In the genomic region with DNA sequence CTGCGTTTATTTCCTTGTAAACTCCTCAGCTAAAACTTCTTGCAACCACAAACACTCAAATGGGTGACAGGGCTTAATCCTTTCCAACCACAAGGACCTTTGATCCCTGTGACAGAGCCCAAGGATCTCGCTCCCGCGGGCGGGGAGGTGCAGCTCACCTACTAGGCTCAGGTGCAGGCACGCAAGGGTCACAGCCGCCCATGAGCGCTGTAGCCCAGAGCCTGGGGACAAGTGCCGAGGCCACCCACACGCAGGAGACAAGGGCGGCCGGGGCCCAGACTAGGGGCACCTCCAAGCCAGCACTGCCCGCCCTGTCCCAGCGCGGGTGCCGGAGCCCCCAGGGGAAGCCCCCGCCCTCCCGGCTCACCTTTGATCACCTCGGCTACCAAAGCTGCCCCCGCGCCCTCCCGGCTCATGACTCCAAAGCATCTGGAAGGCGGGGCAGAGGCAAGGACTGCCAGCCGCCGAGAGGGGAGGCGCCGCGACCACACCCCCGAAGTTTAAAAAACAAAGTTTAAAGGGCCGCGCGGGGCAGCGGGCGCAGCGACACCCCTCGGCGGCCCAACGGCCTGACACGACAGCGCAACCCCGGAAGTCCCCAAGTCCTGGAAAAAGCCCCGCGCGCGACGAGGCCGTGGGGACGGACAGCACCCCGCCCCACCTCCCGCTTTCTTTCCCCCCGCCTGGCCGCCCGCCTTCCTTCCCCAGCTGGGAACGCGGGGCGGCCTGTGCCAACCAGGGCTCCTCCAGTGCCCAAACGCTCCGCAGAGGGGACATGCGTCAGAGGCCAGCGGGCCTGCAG, we compare ENCODE assay signal across 8 cellular contexts. TPM values are rescaled to one million over a fixed set of nuclear protein-coding genes. Genes with fewer than 3 reads are reported as not detected.
A peak's percentile ranks its signal among the peaks of the same experiment; 100 is the strongest.
DNase-seq lines count a peak whose midpoint lies in the region; ATAC-seq, FAIRE-seq and TF ChIP-seq lines count a peak whose summit lies in the region.

No MANE protein-coding gene starts in this region.

- H3K27ac ChIP-seq in RWPE1 (peak overlapping the region; percentile 53), neuronal stem cell (replicated peaks; ENCODE audit: low read length) (no peak overlapping the region), subcutaneous abdominal adipose tissue (ENCODE audit: low read depth, low read length) (peak overlapping the region; percentile 92)

- H4K91ac ChIP-seq in neuronal stem cell (ENCODE audit: low read depth, low read length, poor library complexity): no peak overlapping the region

- peak; percentile 65 for ATAC-seq in GM18870 (IDR thresholded peaks at IDR 0.05; ENCODE audit: unreplicated experiment)
- peak; percentile 85 for ATAC-seq in HG03135 (IDR thresholded peaks at IDR 0.05; ENCODE audit: unreplicated experiment)

- H3K9me3 ChIP-seq in neuronal stem cell (replicated peaks in 1 of 2; ENCODE audit: control insufficient read depth in 2 of 2, insufficient read depth in 1 of 2, low read depth in 1 of 2, low read length in 2 of 2): no peaks in the 10 kb centered on the region
- H3K9me3 ChIP-seq in subcutaneous abdominal adipose tissue (ENCODE audit: control insufficient read depth in 5 of 5, low read length in 5 of 5): no peaks in the 10 kb centered on the region

- no peaks in the 10 kb centered on the region for H3K79me1 ChIP-seq in neuronal stem cell (ENCODE audit: low read depth, low read length)

- FAIRE-seq in frontal cortex (lab: Jason Lieb, UNC): no peak

- peak overlapping the region; percentile 86 for H3K4me3 ChIP-seq in AG10803 (ENCODE audit: low read length)
- peak overlapping the region; percentile 65 to 85 for H3K4me3 ChIP-seq in neuronal stem cell (ENCODE audit: low read length in 2 of 2)
- H3K4me3 ChIP-seq in subcutaneous abdominal adipose tissue (ENCODE audit: low read depth in 1 of 5, low read length in 5 of 5): peak overlapping the region; percentile 71 to 84 (median 80)

- H3K4me2 ChIP-seq in neuronal stem cell (ENCODE audit: insufficient read depth, low read length, poor library complexity, severe bottlenecking): peak overlapping the region; percentile 92

- peak overlapping the region; percentile 34 for H2BK12ac ChIP-seq in neuronal stem cell (ENCODE audit: low read length)

- POLR2A ChIA-PET in RWPE1 (lab: Yijun Ruan, JAX; ENCODE audit: low non-redundant PET): interaction anchor here (0.6 kb wide), 2 partner anchors 114 to 122 kb away, joined by 3 to 4 read pairs; no protein-coding TSS in a partner anchor

- H2AFZ ChIP-seq in neuronal stem cell (ENCODE audit: low read length): peak overlapping the region; percentile 99

- peaks cover 1 to 9% of the 10 kb centered on the region in 2 donors for H3K4me1 ChIP-seq in neuronal stem cell (ENCODE audit: control insufficient read depth in 2 of 2, insufficient read depth in 1 of 2, low read depth in 1 of 2, low read length in 2 of 2)
- peaks cover 0 to 33% (median 16%) of the 10 kb centered on the region in 5 donors for H3K4me1 ChIP-seq in subcutaneous abdominal adipose tissue (ENCODE audit: control insufficient read depth in 5 of 5, insufficient read depth in 5 of 5, low read length in 5 of 5)

- CTCF ChIA-PET in RWPE1 (lab: Yijun Ruan, JAX): interaction anchor here (0.6 to 1.7 kb wide), 20 partner anchors 9 to 1816 kb away, joined by 3 to 10 read pairs (median 3); partner anchors contain the start of gene CDC14B

- H3K9ac ChIP-seq in neuronal stem cell (ENCODE audit: low read depth, low read length, poor library complexity): peak overlapping the region; percentile 89
- H3K9ac ChIP-seq in subcutaneous abdominal adipose tissue (ENCODE audit: low read length in 5 of 5): peak overlapping the region; percentile 44 to 95 (median 86)

- peak overlapping the region; percentile 83 for H2AK5ac ChIP-seq in neuronal stem cell (ENCODE audit: low read depth, low read length)

- no CpG with 5 or more reads among the region's 60 CpGs for WGBS in neuronal stem cell (ENCODE audit: extremely low coverage in 2 of 2, insufficient read length in 2 of 2, insufficient replicate concordance in 1 of 2), 2 donors

- no peak overlapping the region for H2BK5ac ChIP-seq in neuronal stem cell (ENCODE audit: low read length)

- TF ChIP-seq CTCF in AG10803 (conservative IDR thresholded peaks at IDR 0.05; ENCODE audit: low read length): peak; percentile 42
- peak; percentile 97 for TF ChIP-seq CTCF in RWPE1 (conservative IDR thresholded peaks at IDR 0.05; ENCODE audit: low read depth)

- H3K18ac ChIP-seq in neuronal stem cell (ENCODE audit: low read length): peak overlapping the region; percentile 93

- H2BK120ac ChIP-seq in neuronal stem cell (ENCODE audit: low read depth, low read length): no peak overlapping the region

- H3K27me3 ChIP-seq in neuronal stem cell (ENCODE audit: control insufficient read depth in 3 of 3, insufficient read depth in 3 of 3, low read depth in 1 of 3, low read length in 3 of 3): peaks cover 0 to 5% (median 0%) of the 10 kb centered on the region in 3 experiments
- H3K27me3 ChIP-seq in subcutaneous abdominal adipose tissue (ENCODE audit: control insufficient read depth in 5 of 5, insufficient read depth in 4 of 5, low read length in 5 of 5): no peaks in the 10 kb centered on the region

- DNase-seq in AG10803 (ENCODE audit: low read depth): peak; percentile 56
- DNase-seq in RWPE1 (ENCODE audit: low spot score): peak; percentile 82
- peak; percentile 27 to 73 (median 62) for DNase-seq in activated naive CD4-positive, alpha-beta T cell (lab: John Stamatoyannopoulos, UW)
- peak; percentile 84 to 86 for DNase-seq in frontal cortex (ENCODE audit: low spot score in 2 of 2)
- peak; percentile 68 for DNase-seq in neuronal stem cell (ENCODE audit: low spot score)

- no peak overlapping the region for H3K4ac ChIP-seq in neuronal stem cell (ENCODE audit: low read length)

- no peak overlapping the region for H3K23ac ChIP-seq in neuronal stem cell (ENCODE audit: low read depth, low read length, poor library complexity)

- H3K14ac ChIP-seq in neuronal stem cell (ENCODE audit: low read length): peak overlapping the region; percentile 78

- no peak overlapping the region for H4K8ac ChIP-seq in neuronal stem cell (ENCODE audit: low read depth, low read length)

- H3K36me3 ChIP-seq in neuronal stem cell (replicated peaks in 1 of 2; ENCODE audit: control insufficient read depth in 2 of 2, insufficient read depth in 2 of 2, low read length in 2 of 2) (peaks cover 0 to 10% of the 10 kb centered on the region in 2 donors), subcutaneous abdominal adipose tissue (ENCODE audit: control insufficient read depth in 5 of 5, insufficient read depth in 5 of 5, low read length in 5 of 5) (peaks cover 0 to 9% (median 8%) of the 10 kb centered on the region in 5 donors)

- no peak overlapping the region for H2BK15ac ChIP-seq in neuronal stem cell (ENCODE audit: low read length)

RNA-seq across cellular contexts. Expression of gene CDC14B, which starts 53.0 kb away (rescaled TPM):
- 38.3 TPM for total RNA-seq in frontal cortex
- polyA plus RNA-seq in neuronal stem cell (2013, experiment 1 of 2): 19.2 TPM
- polyA plus RNA-seq in neuronal stem cell (2013, experiment 2 of 2): 20.2 TPM
